In genomic region chr15:50911641-50912040, GRCh38 we compare ENCODE assay signal across 1 cellular context.
TF ChIP-seq lines count a peak whose summit lies in the region.

No MANE protein-coding gene starts in this region.

TF ChIP-seq in WTC11, 78 proteins besides CTCF, POLR2A, EP300 and RAD21 (continued from another document):
- TF ChIP-seq ZNF671 (CRISPR knock-in tag; IDR thresholded peaks at IDR 0.05) (no peak), ZNF512 (CRISPR knock-in tag; IDR thresholded peaks at IDR 0.05; ENCODE audit: borderline replicate concordance) (no peak), FOXP1 (CRISPR knock-in tag; IDR thresholded peaks at IDR 0.05; ENCODE audit: borderline replicate concordance) (no peak), NFE2L1 (CRISPR knock-in tag; IDR thresholded peaks at IDR 0.05) (no peak)
TF ChIP-seq in WTC11: peak in this region for 0.
